ENCODE assay signal across 1 cellular context in genomic region chr15:38440353-38441129, GRCh38.
TF ChIP-seq lines count a peak whose summit lies in the region.

No MANE protein-coding gene starts in this region.

TF ChIP-seq in HepG2, 621 proteins besides CTCF, POLR2A, EP300 and RAD21 (continued from another document and continues in another):
- TF ChIP-seq CEBPB (IDR thresholded peaks at IDR 0.05; ENCODE audit: borderline replicate concordance, low read depth, low read length) (no peak), HMGXB3 (CRISPR knock-in tag; IDR thresholded peaks at IDR 0.05; ENCODE audit: borderline replicate concordance) (0 out of 2 replicates have a peak, but pooled peaks have one; percentile 25), ZNF432 (CRISPR knock-in tag; IDR thresholded peaks at IDR 0.05; ENCODE audit: borderline replicate concordance) (no peak), ZNF816 (CRISPR knock-in tag; IDR thresholded peaks at IDR 0.05; ENCODE audit: borderline replicate concordance) (no peak), ZC3H13 (CRISPR knock-in tag; IDR thresholded peaks at IDR 0.05) (no peak), ZMYM4 (CRISPR knock-in tag; IDR thresholded peaks at IDR 0.05) (peak; percentile 40; the same call in 1 of the 2 replicates), ZBTB8A (CRISPR knock-in tag; IDR thresholded peaks at IDR 0.05; ENCODE audit: borderline replicate concordance, low read depth) (no peak), CHD2 (IDR thresholded peaks at IDR 0.05; ENCODE audit: low read depth, low read length) (no peak), RBAK (CRISPR knock-in tag; IDR thresholded peaks at IDR 0.05) (no peak), SOX6 (IDR thresholded peaks at IDR 0.05) (no peak), SOX6 (CRISPR knock-in tag; IDR thresholded peaks at IDR 0.05) (0 out of 2 replicates have a peak, but pooled peaks have one; percentile 15), GABPB1 (CRISPR knock-in tag; IDR thresholded peaks at IDR 0.05) (peak; percentile 50), MTA3 (CRISPR knock-in tag; IDR thresholded peaks at IDR 0.05) (no peak), MZF1 (CRISPR knock-in tag; IDR thresholded peaks at IDR 0.05; ENCODE audit: borderline replicate concordance) (no peak), SAFB2 (CRISPR knock-in tag; IDR thresholded peaks at IDR 0.05; ENCODE audit: borderline replicate concordance, low read depth) (no peak), KDM4B (CRISPR knock-in tag; IDR thresholded peaks at IDR 0.05) (no peak), ARID3A (IDR thresholded peaks at IDR 0.05; ENCODE audit: low read depth, low read length) (peak; percentile 51; the same call in 1 of the 2 replicates), ZNF546 (CRISPR knock-in tag; conservative IDR thresholded peaks at IDR 0.05) (no peak), ZNF547 (CRISPR knock-in tag; IDR thresholded peaks at IDR 0.05) (no peak), BHLHE40 (IDR thresholded peaks at IDR 0.05; ENCODE audit: low read length) (peak; percentile 91), ZNF383 (CRISPR knock-in tag; IDR thresholded peaks at IDR 0.05; ENCODE audit: borderline replicate concordance) (no peak), GTF2F1 (IDR thresholded peaks at IDR 0.05; ENCODE audit: low read length) (no peak), ZBTB49 (CRISPR knock-in tag; IDR thresholded peaks at IDR 0.05; ENCODE audit: borderline replicate concordance) (no peak), ZNF431 (CRISPR knock-in tag; IDR thresholded peaks at IDR 0.05; ENCODE audit: borderline replicate concordance, low read depth) (no peak), PTBP1 (IDR thresholded peaks at IDR 0.05; ENCODE audit: low read depth, low read length, poor library complexity, severe bottlenecking) (no peak), GATAD2A (CRISPR knock-in tag; IDR thresholded peaks at IDR 0.05) (0 out of 2 replicates have a peak, but pooled peaks have one; percentile 30), FOXP1 (IDR thresholded peaks at IDR 0.05) (peak; percentile 62; the same call in 1 of the 2 replicates), FOXP1 (CRISPR knock-in tag; IDR thresholded peaks at IDR 0.05) (peak; percentile 83), TSC22D2 (CRISPR knock-in tag; IDR thresholded peaks at IDR 0.05; ENCODE audit: borderline replicate concordance) (no peak), ZNF781 (CRISPR knock-in tag; IDR thresholded peaks at IDR 0.05; ENCODE audit: borderline replicate concordance, not compliant biosample characterization) (no peak), ZNF773 (CRISPR knock-in tag; IDR thresholded peaks at IDR 0.05; ENCODE audit: borderline replicate concordance) (no peak), DNMT1 (CRISPR knock-in tag; IDR thresholded peaks at IDR 0.05) (no peak), ZNF451 (CRISPR knock-in tag; IDR thresholded peaks at IDR 0.05) (no peak), TOE1 (CRISPR knock-in tag; IDR thresholded peaks at IDR 0.05) (no peak), REST (IDR thresholded peaks at IDR 0.05; ENCODE audit: borderline replicate concordance in 1 of 2, low read depth in 1 of 2, low read length in 2 of 2) (no peak), ZBTB3 (CRISPR knock-in tag; IDR thresholded peaks at IDR 0.05; ENCODE audit: borderline replicate concordance, low read depth) (no peak), ZHX2 (IDR thresholded peaks at IDR 0.05; ENCODE audit: low read depth) (no peak), ZHX2 (CRISPR knock-in tag; IDR thresholded peaks at IDR 0.05; ENCODE audit: borderline replicate concordance) (no peak), TAF15 (IDR thresholded peaks at IDR 0.05; ENCODE audit: low read depth, low read length, poor library complexity, severe bottlenecking) (no peak), HOXD1 (CRISPR knock-in tag; IDR thresholded peaks at IDR 0.05) (no peak), PHF20 (CRISPR knock-in tag; IDR thresholded peaks at IDR 0.05) (no peak), NFIB (CRISPR knock-in tag; IDR thresholded peaks at IDR 0.05; ENCODE audit: borderline replicate concordance) (no peak), SRSF1 (optimal IDR thresholded peaks at IDR 0.05; ENCODE audit: low read depth, low read length) (no peak), TBL1XR1 (IDR thresholded peaks at IDR 0.05; ENCODE audit: borderline replicate concordance, low read length, partially characterized antibody) (no peak), STAG1 (CRISPR knock-in tag; IDR thresholded peaks at IDR 0.05) (peak; percentile 73), NCOR1 (IDR thresholded peaks at IDR 0.05; ENCODE audit: borderline replicate concordance, low read length) (no peak), TEAD3 (CRISPR knock-in tag; optimal IDR thresholded peaks at IDR 0.05; ENCODE audit: borderline replicate concordance) (peak; percentile 67), ZNF251 (CRISPR knock-in tag; IDR thresholded peaks at IDR 0.05) (no peak), ZSCAN31 (CRISPR knock-in tag; IDR thresholded peaks at IDR 0.05; ENCODE audit: low read depth) (no peak), THYN1 (CRISPR knock-in tag; IDR thresholded peaks at IDR 0.05; ENCODE audit: borderline replicate concordance, low read depth) (no peak), ERF (CRISPR knock-in tag; IDR thresholded peaks at IDR 0.05) (no peak), ZNF414 (CRISPR knock-in tag; IDR thresholded peaks at IDR 0.05) (no peak)
